8 cellular contexts compared by ENCODE assay signal in the genomic region with DNA sequence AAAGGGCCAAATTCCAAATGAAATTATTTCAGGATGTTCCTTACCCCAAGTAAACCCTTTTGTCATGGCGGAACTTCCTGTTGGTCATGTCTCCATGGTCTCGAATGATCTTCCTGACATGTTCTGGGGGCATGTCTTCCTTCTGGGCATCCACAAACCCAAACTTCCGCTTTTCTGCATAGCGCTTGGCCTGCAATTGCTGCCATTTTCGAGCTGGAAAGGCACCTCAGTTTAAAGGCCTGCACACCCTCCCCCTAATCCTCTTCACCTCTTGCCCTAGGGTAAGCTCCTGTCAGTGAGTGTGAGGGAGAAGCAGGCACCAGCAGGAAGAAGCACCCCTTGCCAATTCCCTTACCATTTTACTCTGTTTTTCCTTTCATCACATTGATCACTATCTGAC. TPM values are rescaled to one million over a fixed set of nuclear protein-coding genes. Genes with fewer than 3 reads are reported as not detected.
DNase-seq lines count a peak whose midpoint lies in the region; ATAC-seq and TF ChIP-seq lines count a peak whose summit lies in the region.

No MANE protein-coding gene starts in this region.

- intact Hi-C loops in CD4-positive, alpha-beta T cell (cut with DNase I, micrococcal nuclease): loop anchor here (1.0 to 10.0 kb wide), 3 partner anchors 32 to 361 kb away; partner anchors contain the start of genes OVCA2 (in 1 of the 2), RILP (in 1 of the 2) and SCARF1 (in 1 of the 2)
- intact Hi-C loops in dorsolateral prefrontal cortex (cut with DNase I): loop anchor here (2.0 to 5.0 kb wide), 2 partner anchors 29 to 34 kb away; no protein-coding TSS in a partner anchor

- peaks cover 14% of the 10 kb centered on the region for H3F3A ChIP-seq in neural progenitor cell (ENCODE audit: low read depth)

- TF ChIP-seq CTCF in CD4-positive, alpha-beta T cell (IDR thresholded peaks at IDR 0.05): no peak
- TF ChIP-seq CTCF in dorsolateral prefrontal cortex (IDR thresholded peaks at IDR 0.05 in 54 of 56, conservative IDR thresholded peaks at IDR 0.05 in 2 of 56; ENCODE audit: low read depth in 1 of 56, partially characterized antibody in 56 of 56): no peak
- TF ChIP-seq CTCF in neural progenitor cell (IDR thresholded peaks at IDR 0.05): no peak
- TF ChIP-seq CTCF in GM13977 (IDR thresholded peaks at IDR 0.05; ENCODE audit: extremely low read depth, insufficient read depth, missing control alignments): no peak
- no peak for TF ChIP-seq CTCF in GM13976 (IDR thresholded peaks at IDR 0.05; ENCODE audit: borderline replicate concordance, control extremely low read depth, extremely low read depth, insufficient read depth, missing control alignments)

- H3K36me3 Mint-ChIP-seq in CD4-positive, alpha-beta T cell (ENCODE audit: low read depth): peaks cover 64% of the 10 kb centered on the region
- H3K36me3 Mint-ChIP-seq in neural progenitor cell: peaks cover 44% of the 10 kb centered on the region

- ATAC-seq in CD4-positive, alpha-beta T cell (ENCODE audit: poor library complexity): no peak

- peak overlapping the region; percentile 87 for H3K4me2 ChIP-seq in neural progenitor cell

- peaks cover 3% of the 10 kb centered on the region for H3K4me1 ChIP-seq in neural progenitor cell

- DNase-seq in CD4-positive, alpha-beta T cell: no peak
- DNase-seq in NOMO-1 (lab: John Stamatoyannopoulos, UW; ENCODE audit: unreplicated experiment in 2 of 2): peak; percentile 78 to 81
- DNase-seq in dorsolateral prefrontal cortex: no peak
- DNase-seq in neural progenitor cell (ENCODE audit: low spot score): peak; percentile 8
- DNase-seq in NCI-H1048 (lab: John Stamatoyannopoulos, UW): no peak
- DNase-seq in GM13977 (ENCODE audit: low spot score): no peak
- no peak for DNase-seq in GM13976 (ENCODE audit: low spot score)
- DNase-seq in DMS 273 treated with DMSO at 0.1 percent for 48 hours (lab: John Stamatoyannopoulos, UW): no peak

- H4K20me1 ChIP-seq in neural progenitor cell (ENCODE audit: low read depth): peaks cover 37% of the 10 kb centered on the region

- no peaks in the 10 kb centered on the region for H3K27me3 ChIP-seq in CD4-positive, alpha-beta T cell (ENCODE audit: control insufficient read depth, insufficient read depth, low read length)
- H3K27me3 ChIP-seq in dorsolateral prefrontal cortex (no peaks in the 10 kb centered on the region), neural progenitor cell (no peaks in the 10 kb centered on the region)

- H3K4me1 Mint-ChIP-seq in CD4-positive, alpha-beta T cell (ENCODE audit: low read depth): peaks cover 49% of the 10 kb centered on the region
- peaks cover 24% of the 10 kb centered on the region for H3K4me1 Mint-ChIP-seq in neural progenitor cell

- H3K4me3 ChIP-seq in dorsolateral prefrontal cortex (peak overlapping the region; percentile 66 to 99 (median 92)), neural progenitor cell (peak overlapping the region; percentile 86)

- in situ Hi-C loops in GM13977 (cut with MboI; ENCODE audit: low pct_unique_long_range_greater_than_20kb, low sequenced_read_pairs, unreplicated experiment) (no loop called here), GM13976 (cut with MboI; ENCODE audit: low sequenced_read_pairs, unreplicated experiment) (no loop called here)

- no peak overlapping the region for H2AFZ ChIP-seq in neural progenitor cell (replicated peaks)

- H3K79me2 ChIP-seq in neural progenitor cell (ENCODE audit: low read depth): peaks cover 41% of the 10 kb centered on the region

- H3K9me3 Mint-ChIP-seq in CD4-positive, alpha-beta T cell: no peaks in the 10 kb centered on the region
- peaks cover under 1% of the 10 kb centered on the region for H3K9me3 Mint-ChIP-seq in neural progenitor cell

- POLR2A ChIA-PET in CD4-positive, alpha-beta T cell (lab: Charles Lee): interaction anchor here (0.6 to 3.5 kb wide), 22 partner anchors 11 to 709 kb away, joined by 3 to 52 read pairs (median 4); partner anchors contain the start of genes RILP, RPA1, SLC43A2 and SMG6

- peak overlapping the region; percentile 99 for H3K4me3 Mint-ChIP-seq in CD4-positive, alpha-beta T cell
- H3K4me3 Mint-ChIP-seq in neural progenitor cell: peak overlapping the region; percentile 100

- H3K9ac ChIP-seq in neural progenitor cell: no peak overlapping the region

- H3K36me3 ChIP-seq in neural progenitor cell: peaks cover 23% of the 10 kb centered on the region

- H3K27ac Mint-ChIP-seq in CD4-positive, alpha-beta T cell: peak overlapping the region; percentile 96
- peak overlapping the region; percentile 76 for H3K27ac Mint-ChIP-seq in neural progenitor cell

- H3K27me3 Mint-ChIP-seq in CD4-positive, alpha-beta T cell: no peaks in the 10 kb centered on the region
- H3K27me3 Mint-ChIP-seq in neural progenitor cell (ENCODE audit: insufficient read depth, low read depth): peaks cover 3% of the 10 kb centered on the region

- CTCF ChIA-PET in CD4-positive, alpha-beta T cell (lab: Charles Lee): interaction anchor here (0.7 to 1.1 kb wide), 4 partner anchors 14 to 371 kb away, joined by 3 to 6 read pairs (median 4); partner anchors contain the start of genes HIC1 and RILP

- no peak overlapping the region for H3K27ac ChIP-seq in CD4-positive, alpha-beta T cell (ENCODE audit: low read depth, low read length)
- H3K27ac ChIP-seq in dorsolateral prefrontal cortex (peak overlapping the region in 33 of 59 donors; percentile 10 to 98 (median 91)), neural progenitor cell (no peak overlapping the region)

- H3K9me3 ChIP-seq in CD4-positive, alpha-beta T cell (ENCODE audit: control insufficient read depth, low read length): no peaks in the 10 kb centered on the region
- H3K9me3 ChIP-seq in neural progenitor cell (ENCODE audit: low read depth): no peaks in the 10 kb centered on the region

RNA-seq across cellular contexts. Expression of gene PRPF8, which starts 1.2 kb away (rescaled TPM):
- 100 to 1,000 TPM; 550 to 572 TPM for total RNA-seq in CD4-positive, alpha-beta T cell
- total RNA-seq in dorsolateral prefrontal cortex (100 to 1,000 TPM; 220 to 305 (median 265) TPM), neural progenitor cell (ENCODE audit: low replicate concordance) (119 and 173 TPM in 2 replicates)

RNA-seq across cellular contexts. Expression of gene TLCD2, which starts 26.7 kb away (rescaled TPM):
- total RNA-seq in CD4-positive, alpha-beta T cell: under 1 TPM; 0.19 to 0.34 TPM
- total RNA-seq in dorsolateral prefrontal cortex: 1 to 10 TPM in 88 of 120 experiments, under 1 TPM in 32; 0.41 to 3.5 (median 1.3) TPM
- total RNA-seq in neural progenitor cell (ENCODE audit: low replicate concordance): 0.15 and 0.28 TPM in 2 replicates

RNA-seq across cellular contexts. Expression of gene RILP, which starts 33.8 kb away (rescaled TPM):
- 1 to 10 TPM; 1.3 to 1.5 TPM for total RNA-seq in CD4-positive, alpha-beta T cell
- 10 to 100 TPM in 111 of 120 experiments, 1 to 10 TPM in 9; 5.3 to 27.4 (median 14.8) TPM for total RNA-seq in dorsolateral prefrontal cortex
- 0.13 and 2.8 TPM in 2 replicates for total RNA-seq in neural progenitor cell (ENCODE audit: low replicate concordance)

RNA-seq across cellular contexts. Expression of gene SCARF1, which starts 38.0 kb away (rescaled TPM):
- under 1 TPM; 0.41 to 0.45 TPM for total RNA-seq in CD4-positive, alpha-beta T cell
- total RNA-seq in dorsolateral prefrontal cortex (10 to 100 TPM in 39 of 120 experiments, 1 to 10 TPM in 81; 5.1 to 21.7 (median 8.7) TPM), neural progenitor cell (ENCODE audit: low replicate concordance) (1.1 TPM in 1 of 2 replicates, not detected in the other)

RNA-seq across cellular contexts. Expression of gene WDR81, which starts 41.0 kb away (rescaled TPM):
- 10 to 100 TPM; 24.8 to 25.0 TPM for total RNA-seq in CD4-positive, alpha-beta T cell
- total RNA-seq in dorsolateral prefrontal cortex (10 to 100 TPM; 12.9 to 29.4 (median 19.8) TPM), neural progenitor cell (ENCODE audit: low replicate concordance) (1.9 and 10.4 TPM in 2 replicates)

Comparison
In these comparisons a context has a peak if more than half of its experiments do, and no peak if none do; other contexts are left out.
1. DNase-seq: peak in NOMO-1 (2 of 2) and neural progenitor cell (single experiment); none in CD4-positive, alpha-beta T cell (0 of 10), dorsolateral prefrontal cortex (0 of 10), NCI-H1048 (single experiment), GM13977 (single experiment), GM13976 (single experiment) and DMS 273 treated with DMSO at 0.1 percent for 48 hours (single experiment).
2. H3K27ac ChIP-seq: peak in dorsolateral prefrontal cortex (33 of 59); none in CD4-positive, alpha-beta T cell (single experiment) and neural progenitor cell (single experiment).